In genomic region chr6:23752414-23752813, GRCh38 we compare ENCODE assay signal across 28 cellular contexts.
"Had no signal": no experiment of that assay in that cellular context is flagged by ENCODE, and none has a peak within 500 bp of the region (broad histone marks: within the 10 kb centered on the region; RNA-seq: fewer than 3 reads in every experiment).

No MANE protein-coding gene starts in this region.

- H3K27ac Mint-ChIP-seq: stimulated activated effector memory CD8-positive, alpha-beta T cell treated with anti-CD3 and anti-CD28 coated beads, Interleukin-12 subunit alpha, Interleukin-12 subunit beta, amount 100 ng/mL, for 72 hours; stimulated activated memory B cell treated with anti-CD40 and anti-IgM and Interleukin-4, amounts not matched to agents 10 μg/mL and 1 μg/mL and 100 μg/mL, for 72 hours; stimulated activated naive B cell treated with anti-CD40 and anti-IgM and Interleukin-4, amounts not matched to agents 10 μg/mL and 1 μg/mL and 100 μg/mL, for 72 hours; stimulated activated naive CD8-positive, alpha-beta T cell treated with anti-CD3 and anti-CD28 coated beads, Interleukin-15, Interleukin-2, amounts not matched to agents 100 ng/mL and 50 ng/mL, for 24 hours; type B pancreatic cell had no signal

- H3K27me3 ChIP-seq: stomach, suprapubic skin, testis, thyroid gland, tibial artery, tibial nerve, transverse colon, upper lobe of left lung, upper lobe of right lung, uterus, vagina had no signal

- H3K27ac ChIP-seq: stomach, suprapubic skin, testis, thoracic aorta, thyroid gland, tibial artery, tibial nerve, transverse colon, upper lobe of left lung, upper lobe of right lung, uterus, vagina had no signal

- DNase-seq: stimulated activated CD4-positive, alpha-beta T cell treated with anti-CD3 and anti-CD28 coated beads, Interleukin-2, amount 100 ng/mL, for 48 hours; stimulated activated CD4-positive, alpha-beta T cell treated with anti-CD3 and anti-CD28 coated beads, Interleukin-4, amount 100 ng/mL, for 1 hour; stimulated activated CD4-positive, alpha-beta T cell treated with anti-CD3 and anti-CD28 coated beads, Interleukin-4, amount 100 ng/mL, for 24 hours; stimulated activated CD4-positive, alpha-beta T cell treated with anti-CD3 and anti-CD28 coated beads, Interleukin-4, amount 100 ng/mL, for 4 hours; stimulated activated CD8-positive, alpha-beta memory T cell treated with anti-CD3 and anti-CD28 coated beads, Interleukin-4, amount 100 ng/mL, for 48 hours; stimulated activated naive B cell treated with anti-CD40 and anti-IgM and Interleukin-4, amounts not matched to agents 10 μg/mL and 1 μg/mL and 100 μg/mL, for 72 hours; stimulated activated naive CD4-positive, alpha-beta T cell; stimulated activated naive CD4-positive, alpha-beta T cell treated with Interleukin-2 at 50 U/mL for 16 hours; stimulated activated naive CD8-positive, alpha-beta T cell treated with anti-CD3 and anti-CD28 coated beads, Interleukin-15, Interleukin-2, amounts not matched to agents 100 U/mL and 50 U/mL, for 24 hours; stomach; substantia nigra; testis; thyroid gland; tibial artery; transverse colon; trophoblast cell; upper lobe of left lung; upper lobe of right lung; uterus had no signal

- H3K27me3 Mint-ChIP-seq: stimulated activated memory B cell treated with anti-CD40 and anti-IgM and Interleukin-4, amounts not matched to agents 10 μg/mL and 1 μg/mL and 100 μg/mL, for 72 hours; stimulated activated naive B cell treated with anti-CD40 and anti-IgM and Interleukin-4, amounts not matched to agents 10 μg/mL and 1 μg/mL and 100 μg/mL, for 72 hours; stimulated activated naive CD8-positive, alpha-beta T cell treated with anti-CD3 and anti-CD28 coated beads, Interleukin-15, Interleukin-2, amounts not matched to agents 100 ng/mL and 50 ng/mL, for 24 hours; type B pancreatic cell had no signal

- H3K4me1 ChIP-seq: stomach, suprapubic skin, testis, thyroid gland, tibial nerve, transverse colon, upper lobe of left lung, upper lobe of right lung, uterus, vagina had no signal

- ATAC-seq: stimulated activated effector memory CD8-positive, alpha-beta T cell treated with anti-CD3 and anti-CD28 coated beads, Interleukin-12 subunit alpha, Interleukin-12 subunit beta, amount 100 ng/mL, for 72 hours; stimulated activated memory B cell treated with anti-CD40 and anti-IgM and Interleukin-4, amounts not matched to agents 10 μg/mL and 1 μg/mL and 100 μg/mL, for 72 hours; stimulated activated naive B cell treated with anti-CD40 and anti-IgM and Interleukin-4, amounts not matched to agents 10 μg/mL and 1 μg/mL and 100 μg/mL, for 72 hours; stimulated activated naive CD8-positive, alpha-beta T cell treated with anti-CD3 and anti-CD28 coated beads, Interleukin-15, Interleukin-2, amounts not matched to agents 100 U/mL and 50 U/mL, for 24 hours; upper lobe of right lung had no signal

- H3K9me3 ChIP-seq: testis, thoracic aorta, thyroid gland, transverse colon, upper lobe of left lung, upper lobe of right lung, vagina had no signal

- H3K4me3 Mint-ChIP-seq: stimulated activated effector memory CD8-positive, alpha-beta T cell treated with anti-CD3 and anti-CD28 coated beads, Interleukin-12 subunit alpha, Interleukin-12 subunit beta, amount 100 ng/mL, for 72 hours; stimulated activated memory B cell treated with anti-CD40 and anti-IgM and Interleukin-4, amounts not matched to agents 10 μg/mL and 1 μg/mL and 100 μg/mL, for 72 hours; stimulated activated naive B cell treated with anti-CD40 and anti-IgM and Interleukin-4, amounts not matched to agents 10 μg/mL and 1 μg/mL and 100 μg/mL, for 72 hours; stimulated activated naive CD8-positive, alpha-beta T cell treated with anti-CD3 and anti-CD28 coated beads, Interleukin-15, Interleukin-2, amounts not matched to agents 100 ng/mL and 50 ng/mL, for 24 hours; type B pancreatic cell had no signal

- H3K4me1 Mint-ChIP-seq: stimulated activated effector memory CD8-positive, alpha-beta T cell treated with anti-CD3 and anti-CD28 coated beads, Interleukin-12 subunit alpha, Interleukin-12 subunit beta, amount 100 ng/mL, for 72 hours; stimulated activated memory B cell treated with anti-CD40 and anti-IgM and Interleukin-4, amounts not matched to agents 10 μg/mL and 1 μg/mL and 100 μg/mL, for 72 hours; stimulated activated naive B cell treated with anti-CD40 and anti-IgM and Interleukin-4, amounts not matched to agents 10 μg/mL and 1 μg/mL and 100 μg/mL, for 72 hours had no signal

- H3K4me3 ChIP-seq: stomach, suprapubic skin, testis, thoracic aorta, thyroid gland, tibial artery, tibial nerve, transverse colon, upper lobe of left lung, upper lobe of right lung, uterus, vagina had no signal

- H3K9me3 Mint-ChIP-seq: stimulated activated naive CD8-positive, alpha-beta T cell treated with anti-CD3 and anti-CD28 coated beads, Interleukin-15, Interleukin-2, amounts not matched to agents 100 ng/mL and 50 ng/mL, for 24 hours had no signal

- FAIRE-seq: urothelium cell line had no signal

- H3K36me3 ChIP-seq: stomach, suprapubic skin, thoracic aorta, thyroid gland, tibial artery, tibial nerve, transverse colon, upper lobe of left lung, upper lobe of right lung, uterus, vagina had no signal
